Comparison of ENCODE assay signal across 21 cellular contexts in genomic region chr19:6172074-6172863, GRCh38. TPM values are rescaled to one million over a fixed set of nuclear protein-coding genes. Genes with fewer than 3 reads are reported as not detected.
DNase-seq lines count a peak whose midpoint lies in the region; ATAC-seq, FAIRE-seq and TF ChIP-seq lines count a peak whose summit lies in the region.
"Had no signal": no experiment of that assay in that cellular context is flagged by ENCODE, and none has a peak within 500 bp of the region (broad histone marks: within the 10 kb centered on the region; RNA-seq: fewer than 3 reads in every experiment).

No MANE protein-coding gene starts in this region.

- H3K4me3 ChIP-seq in K562 = no peak overlapping the region
- no peak overlapping the region for H3K4me3 ChIP-seq in BE2C (ENCODE audit: low read depth, low read length)
- H3K4me3 ChIP-seq: A549, BLaER1, GM23248 had no signal

- no peak overlapping the region for H3K27ac ChIP-seq in K562 (ENCODE audit: extremely low read depth, low read depth, low read length)
- H3K27ac ChIP-seq: A549, BLaER1, C4-2B, GM23248 had no signal

- no peaks in the 10 kb centered on the region for H3K9me3 ChIP-seq in K562 (replicated peaks; ENCODE audit: control insufficient read depth, insufficient read depth, low read depth, low read length)
- no peaks in the 10 kb centered on the region for H3K9me3 ChIP-seq in BE2C
- H3K9me3 ChIP-seq: Caco-2 had no signal

- no peak for TF ChIP-seq EP300 in K562 (IDR thresholded peaks at IDR 0.05; ENCODE audit: low read length)

- H3K27me3 ChIP-seq in K562 (ENCODE audit: control insufficient read depth in 2 of 2, insufficient read depth in 2 of 2, low read length in 2 of 2) (peaks cover 0 to 22% of the 10 kb centered on the region in 2 experiments; a peak in 3 of 5 replicates), BE2C (no peaks in the 10 kb centered on the region; the same call in 1 of the 2 replicates)
- H3K27me3 ChIP-seq: BLaER1 had no signal

- POLR2A ChIA-PET in K562 (lab: Yijun Ruan, JAX) = no interaction called here

- no peak overlapping the region; a peak in 1 of 4 replicates for H3K9ac ChIP-seq in K562 (ENCODE audit: insufficient read depth in 1 of 2, low read depth in 2 of 2, low read length in 2 of 2)
- H3K9ac ChIP-seq: BLaER1, GM23248 had no signal

- H4K20me1 ChIP-seq in K562 (replicated peaks; ENCODE audit: control insufficient read depth, insufficient read depth, low read length) = no peaks in the 10 kb centered on the region
- H4K20me1 ChIP-seq: BLaER1 had no signal

- H3K36me3 ChIP-seq in K562 (ENCODE audit: control insufficient read depth, insufficient read depth, low read length) (no peaks in the 10 kb centered on the region), BE2C (no peaks in the 10 kb centered on the region)
- H3K36me3 ChIP-seq: BLaER1 had no signal

- intact Hi-C loops in K562 (cut with micrococcal nuclease) = no loop called here
- intact Hi-C loops in posterior cingulate gyrus (cut with DNase I) = no loop called here

- no peak for TF ChIP-seq RAD21 in K562 (CRISPR knock-in tag; conservative IDR thresholded peaks at IDR 0.05 in 1 of 2, IDR thresholded peaks at IDR 0.05 in 1 of 2)

- no peak overlapping the region for H2AFZ ChIP-seq in K562 (ENCODE audit: low read depth, low read length)
- H2AFZ ChIP-seq: GM23248 had no signal

- TF ChIP-seq CTCF in K562 (IDR thresholded peaks at IDR 0.05 in 2 of 3, conservative IDR thresholded peaks at IDR 0.05 in 1 of 3; ENCODE audit: insufficient read depth in 2 of 3, low read depth in 1 of 3, low read length in 3 of 3) (no peak), BE2C (IDR thresholded peaks at IDR 0.05; ENCODE audit: low read depth, low read length) (no peak)

- TF ChIP-seq POLR2A in K562 (conservative IDR thresholded peaks at IDR 0.05) = no peak

- WGBS in K562 (ENCODE audit: insufficient coverage, low coverage, missing lambda C conversion rate) = 0% methylated on average over 3 of the region's 3 CpGs

- H3K79me2 ChIP-seq in K562 (ENCODE audit: control insufficient read depth, insufficient read depth, low read length) = no peaks in the 10 kb centered on the region

- CTCF ChIA-PET in K562 (lab: Yijun Ruan, JAX; ENCODE audit: low intra/inter-chr PET ratio) = no interaction called here

- peak; percentile 72 for FAIRE-seq in HTR-8/SVneo (lab: Jason Lieb, UNC)
- FAIRE-seq in K562 (lab: Jason Lieb, UNC) = no peak
- FAIRE-seq: A549, GM12892, H1 had no signal

- ATAC-seq in K562 = no peak
- ATAC-seq: A549; CD8-positive, alpha-beta T cell had no signal

- no peaks in the 10 kb centered on the region for H3K9me1 ChIP-seq in K562 (ENCODE audit: control insufficient read depth, insufficient read depth, low read length)

- no peaks in the 10 kb centered on the region; a peak in 1 of 5 replicates for H3K4me1 ChIP-seq in K562 (replicated peaks in 1 of 2; ENCODE audit: control insufficient read depth in 2 of 2, insufficient read depth in 2 of 2, low read length in 2 of 2)
- no peaks in the 10 kb centered on the region for H3K4me1 ChIP-seq in BE2C
- H3K4me1 ChIP-seq: A549, BLaER1, Caco-2 had no signal

- in situ Hi-C loops in K562 (cut with MboI) = no loop called here

- BruUV-seq in K562 (replicated peaks; lab: Mats Ljungman, UMichigan) = no TSS peak

- H3K4me2 ChIP-seq in K562 (ENCODE audit: insufficient read depth, low read length) = no peak overlapping the region
- H3K4me2 ChIP-seq: A549, BLaER1 had no signal

- DNase-seq in HTR-8/SVneo (ENCODE audit: insufficient read length, low spot score) = no peak
- DNase-seq in K562 (ENCODE audit: extremely low read depth in 1 of 4, low spot score in 3 of 4) = no peak
- peak; percentile 7 for DNase-seq in iris pigment epithelial cell (ENCODE audit: low read depth)
- DNase-seq in NCI-H82 treated with DMSO at 0.1 percent for 48 hours (lab: John Stamatoyannopoulos, UW; ENCODE audit: unreplicated experiment) = no peak
- DNase-seq in BE2C = no peak
- DNase-seq in posterior cingulate gyrus = no peak
- DNase-seq: 8988T; ACHN; Caco-2; CD4-positive, CD25-positive, alpha-beta regulatory T cell; CD8-positive, alpha-beta T cell; DMS153; DND-41; H7; HCEC 1CT had no signal

TF ChIP-seq in K562, 482 proteins besides CTCF, POLR2A, EP300 and RAD21:
- no peak for TF ChIP-seq HNRNPLL (IDR thresholded peaks at IDR 0.05; ENCODE audit: low read depth, low read length, poor library complexity, severe bottlenecking)
- no peak for TF ChIP-seq SMAD2 (IDR thresholded peaks at IDR 0.05; ENCODE audit: low read depth, low read length)
- TF ChIP-seq KDM1A (IDR thresholded peaks at IDR 0.05) = peak; percentile 56 to 63; a peak in 3 of 4 replicates
- TF ChIP-seq RBFOX2 (IDR thresholded peaks at IDR 0.05; ENCODE audit: low read depth, low read length) = no peak
- no peak for TF ChIP-seq CCAR2 (IDR thresholded peaks at IDR 0.05; ENCODE audit: low read depth, low read length)
- TF ChIP-seq NFE2L1 (tag; IDR thresholded peaks at IDR 0.05; ENCODE audit: borderline replicate concordance, low read depth) = no peak
- TF ChIP-seq SMARCE1 (IDR thresholded peaks at IDR 0.05) = no peak
- TF ChIP-seq ZNF766 (CRISPR knock-in tag; conservative IDR thresholded peaks at IDR 0.05) = 0 out of 2 replicates have a peak, but pooled peaks have one; percentile 55
- no peak for TF ChIP-seq ZNF282 (CRISPR knock-in tag; IDR thresholded peaks at IDR 0.05)
- no peak for TF ChIP-seq HMG20B (CRISPR knock-in tag; IDR thresholded peaks at IDR 0.05)
- no peak for TF ChIP-seq ZNF512 (tag; IDR thresholded peaks at IDR 0.05)
- no peak for TF ChIP-seq GABPB1 (CRISPR knock-in tag; IDR thresholded peaks at IDR 0.05)
- no peak for TF ChIP-seq MYBL2 (IDR thresholded peaks at IDR 0.05; ENCODE audit: low read depth)
- no peak for TF ChIP-seq MYBL2 (CRISPR knock-in tag; IDR thresholded peaks at IDR 0.05; ENCODE audit: borderline replicate concordance)
- no peak for TF ChIP-seq RBM14 (IDR thresholded peaks at IDR 0.05; ENCODE audit: borderline replicate concordance, insufficient read depth, low read depth, low read length)
- TF ChIP-seq POLR2AphosphoS5 (IDR thresholded peaks at IDR 0.05; ENCODE audit: control insufficient read depth, insufficient read depth, low read depth, low read length) = no peak
- TF ChIP-seq HMGN3 (IDR thresholded peaks at IDR 0.05; ENCODE audit: borderline replicate concordance, extremely low read depth, insufficient read length, low read depth, low read length) = no peak
- 0 out of 4 replicates have a peak, but pooled peaks of 1 of the 2 experiments have one; percentile 27 for TF ChIP-seq RCOR1 (IDR thresholded peaks at IDR 0.05; ENCODE audit: borderline replicate concordance in 1 of 2, low read depth in 2 of 2, low read length in 2 of 2)
- no peak for TF ChIP-seq TAF7 (tag; IDR thresholded peaks at IDR 0.05)
- TF ChIP-seq SREBF1 (IDR thresholded peaks at IDR 0.05; ENCODE audit: borderline replicate concordance, low read depth, low read length) = no peak
- TF ChIP-seq DMBX1 (CRISPR knock-in tag; IDR thresholded peaks at IDR 0.05; ENCODE audit: borderline replicate concordance) = no peak
- no peak for TF ChIP-seq ZC3H11A (IDR thresholded peaks at IDR 0.05; ENCODE audit: low read depth, low read length)

RNA-seq across cellular contexts. Expression of gene ACSBG2, which starts 36.8 kb away (rescaled TPM):
- not detected in 2 replicates for total RNA-seq in K562 (2011; cell fraction: chromatin; rRNA removed; ENCODE audit: low replicate concordance)
- total RNA-seq in K562 (2011; cell fraction: nucleolus; rRNA removed) = not detected in 2 replicates
- total RNA-seq in K562 (2011; cell fraction: nucleoplasm; rRNA removed) = not detected in 2 replicates
- not detected in 2 replicates for total RNA-seq in K562 (2014; rRNA removed)
- 0.07 TPM in 1 of 2 replicates, not detected in the other for total RNA-seq in K562 (2014; rRNA removed; fragmentation: Illumina TruSeq; extraction: Trizol)
- total RNA-seq in K562 (2015; rRNA removed; fragmentation: Illumina TruSeq; extraction: Trizol) = 0.11 TPM in 1 of 2 replicates, not detected in the other
- total RNA-seq in K562 (2021) = 0.11 TPM in 1 of 2 replicates, not detected in the other
- not detected in 2 replicates for polyA plus RNA-seq in K562 (2011; rRNA removed)
- polyA plus RNA-seq in K562 (2011; cell fraction: cytosol; rRNA removed) = not detected in 2 replicates
- polyA plus RNA-seq in K562 (2011; cell fraction: nucleus; rRNA removed) = 0.10 TPM in 1 of 2 replicates, not detected in the other
- polyA plus RNA-seq in K562 (2012) = 0.17 and 0.44 TPM in 2 replicates
- polyA plus RNA-seq in K562 (2014; fragmentation: Illumina TruSeq; extraction: Trizol) = not detected in 2 replicates
- under 1 TPM in 1 of 2 experiments, not detected in 1; 0.11 TPM for polyA plus RNA-seq in K562 (2014; fragmentation: Nextera tagmentation; extraction: Ambion mirVana)
- polyA plus RNA-seq in K562 (2014; rRNA removed) = 0.08 TPM in 1 of 2 replicates, not detected in the other
- 0.14 and 0.51 TPM in 2 replicates for polyA minus RNA-seq in K562 (2011; rRNA and poly(A)+ RNA removed)
- not detected in 2 replicates for polyA minus RNA-seq in K562 (2011; cell fraction: cytosol; rRNA and poly(A)+ RNA removed)
- polyA minus RNA-seq in K562 (2011; cell fraction: nucleus; rRNA and poly(A)+ RNA removed) = not detected in 2 replicates
- polyA plus RNA-seq in BE2C (2012; ENCODE audit: insufficient read depth, insufficient read length, low read depth) = not detected
- total RNA-seq: Caco-2; CD4-positive, CD25-positive, alpha-beta regulatory T cell; CD8-positive, alpha-beta T cell; GM23248; H1; H7 had no signal
- polyA plus RNA-seq: A549; CD4-positive, CD25-positive, alpha-beta regulatory T cell; GM23248; H1 had no signal
